Comparison of ENCODE assay signal across 9 cellular contexts in genomic region chr1:233025156-233025555, GRCh38.
A peak's percentile ranks its signal among the peaks of the same experiment; 100 is the strongest.
DNase-seq lines count a peak whose midpoint lies in the region; ATAC-seq and TF ChIP-seq lines count a peak whose summit lies in the region.
"Had no signal": no experiment of that assay in that cellular context is flagged by ENCODE, and none has a peak within 500 bp of the region (broad histone marks: within the 10 kb centered on the region; RNA-seq: fewer than 3 reads in every experiment).

No MANE protein-coding gene starts in this region.

- no peaks in the 10 kb centered on the region for H3K4me1 ChIP-seq in naive thymus-derived CD4-positive, alpha-beta T cell (ENCODE audit: control insufficient read depth in 2 of 2, insufficient read depth in 2 of 2, low read length in 2 of 2)
- no peaks in the 10 kb centered on the region for H3K4me1 ChIP-seq in CD8-positive, alpha-beta T cell (ENCODE audit: insufficient read depth, low read length)

- H3K9me3 ChIP-seq in naive thymus-derived CD4-positive, alpha-beta T cell (ENCODE audit: control insufficient read depth in 2 of 3, low read length in 3 of 3), result no peaks in the 10 kb centered on the region
- no peaks in the 10 kb centered on the region for H3K9me3 ChIP-seq in CD8-positive, alpha-beta T cell (ENCODE audit: low read length)

- no peak overlapping the region for H3K4me3 Mint-ChIP-seq in naive thymus-derived CD4-positive, alpha-beta T cell
- H3K4me3 Mint-ChIP-seq in CD8-positive, alpha-beta T cell, result no peak overlapping the region
- H3K4me3 Mint-ChIP-seq: activated naive CD8-positive, alpha-beta T cell treated with anti-CD3 and anti-CD28 coated beads, Interleukin-2, amount 10 ng/mL, durations not matched to agents 7 days and 5 days had no signal

- TF ChIP-seq CTCF in CD8-positive, alpha-beta T cell (IDR thresholded peaks at IDR 0.05), result no peak

- intact Hi-C loops in naive thymus-derived CD4-positive, alpha-beta T cell (cut with micrococcal nuclease), result loop anchor here (1.0 to 10.0 kb wide), 3 partner anchors 100 to 390 kb away; no protein-coding TSS in a partner anchor
- intact Hi-C loops in CD8-positive, alpha-beta T cell (cut with DNase I, micrococcal nuclease), result loop anchor here in 1 of 2 experiments (2.0 kb wide), 1 partner anchor 390 kb away; no protein-coding TSS in a partner anchor

- H3K27me3 ChIP-seq in naive thymus-derived CD4-positive, alpha-beta T cell (ENCODE audit: control insufficient read depth in 2 of 2, insufficient read depth in 2 of 2, low read length in 2 of 2), result no peaks in the 10 kb centered on the region
- H3K27me3 ChIP-seq in CD8-positive, alpha-beta T cell (ENCODE audit: insufficient read depth, low read length), result no peaks in the 10 kb centered on the region

- no peak overlapping the region for H3K27ac ChIP-seq in naive thymus-derived CD4-positive, alpha-beta T cell (ENCODE audit: low read depth, low read length)
- no peak overlapping the region for H3K27ac ChIP-seq in CD8-positive, alpha-beta T cell (ENCODE audit: low read depth, low read length)

- peak; percentile 5 for DNase-seq in stimulated activated CD4-positive, alpha-beta T cell treated with anti-CD3 and anti-CD28 coated beads, Interleukin-4, amount 100 ng/mL, for 24 hours
- DNase-seq in stimulated activated CD4-positive, alpha-beta T cell treated with anti-CD3 and anti-CD28 coated beads, Interleukin-1b, Interleukin-23, amount 100 ng/mL, for 48 hours, result no peak
- DNase-seq in NCI-H82 (lab: John Stamatoyannopoulos, UW), result peak; percentile 60
- peak; percentile 22 to 58 for DNase-seq in dermis microvascular lymphatic vessel endothelial cell (ENCODE audit: low read depth in 2 of 2)
- DNase-seq in naive thymus-derived CD4-positive, alpha-beta T cell, result peak in 4 of 9 donors; percentile 8 to 36 (median 17)
- no peak for DNase-seq in CD8-positive, alpha-beta T cell
- DNase-seq in NCI-H187 treated with DMSO at 0.1 percent for 48 hours (lab: John Stamatoyannopoulos, UW), result no peak
- DNase-seq: activated naive CD8-positive, alpha-beta T cell treated with anti-CD3 and anti-CD28 coated beads, Interleukin-2, amount 10 ng/mL, durations not matched to agents 7 days and 5 days had no signal

- no peak overlapping the region for H3K27ac Mint-ChIP-seq in naive thymus-derived CD4-positive, alpha-beta T cell
- H3K27ac Mint-ChIP-seq in CD8-positive, alpha-beta T cell, result no peak overlapping the region
- H3K27ac Mint-ChIP-seq: activated naive CD8-positive, alpha-beta T cell treated with anti-CD3 and anti-CD28 coated beads, Interleukin-2, amount 10 ng/mL, durations not matched to agents 7 days and 5 days had no signal

- peaks cover 0 to 5% (median 0%) of the 10 kb centered on the region in 3 experiments for H3K36me3 ChIP-seq in naive thymus-derived CD4-positive, alpha-beta T cell (ENCODE audit: control insufficient read depth in 2 of 3, insufficient read depth in 3 of 3, low read length in 3 of 3)
- no peaks in the 10 kb centered on the region for H3K36me3 ChIP-seq in CD8-positive, alpha-beta T cell (ENCODE audit: insufficient read depth, low read length)

- ATAC-seq in naive thymus-derived CD4-positive, alpha-beta T cell, result peak; percentile 24
- no peak for ATAC-seq in CD8-positive, alpha-beta T cell
- no peak for ATAC-seq in GM19397 (IDR thresholded peaks at IDR 0.05; ENCODE audit: unreplicated experiment)

- no peak overlapping the region for H3K4me3 ChIP-seq in naive thymus-derived CD4-positive, alpha-beta T cell (ENCODE audit: low read length)
- H3K4me3 ChIP-seq in CD8-positive, alpha-beta T cell (ENCODE audit: low read depth, low read length), result no peak overlapping the region

- peaks cover 0 to 6% (median 0%) of the 10 kb centered on the region in 7 donors for H3K4me1 Mint-ChIP-seq in naive thymus-derived CD4-positive, alpha-beta T cell
- no peaks in the 10 kb centered on the region for H3K4me1 Mint-ChIP-seq in CD8-positive, alpha-beta T cell (ENCODE audit: low read depth)

- CTCF ChIA-PET in naive thymus-derived CD4-positive, alpha-beta T cell (lab: Charles Lee), result interaction anchor here (0.7 to 1.0 kb wide), 2 partner anchors 388 to 1268 kb away, joined by 3 to 4 read pairs; no protein-coding TSS in a partner anchor
- CTCF ChIA-PET in CD8-positive, alpha-beta T cell (lab: Charles Lee), result interaction anchor here (0.8 to 1.5 kb wide), 2 partner anchors 10 to 390 kb away, joined by 4 read pairs; no protein-coding TSS in a partner anchor

- no peaks in the 10 kb centered on the region for H3K27me3 Mint-ChIP-seq in naive thymus-derived CD4-positive, alpha-beta T cell
- no peaks in the 10 kb centered on the region for H3K27me3 Mint-ChIP-seq in CD8-positive, alpha-beta T cell (ENCODE audit: low read depth)
- H3K27me3 Mint-ChIP-seq: activated naive CD8-positive, alpha-beta T cell treated with anti-CD3 and anti-CD28 coated beads, Interleukin-2, amount 10 ng/mL, durations not matched to agents 7 days and 5 days had no signal

- H3K9me3 Mint-ChIP-seq in naive thymus-derived CD4-positive, alpha-beta T cell, result no peaks in the 10 kb centered on the region
- no peaks in the 10 kb centered on the region for H3K9me3 Mint-ChIP-seq in CD8-positive, alpha-beta T cell
- H3K9me3 Mint-ChIP-seq: activated naive CD8-positive, alpha-beta T cell treated with anti-CD3 and anti-CD28 coated beads, Interleukin-2, amount 10 ng/mL, durations not matched to agents 7 days and 5 days had no signal

- POLR2A ChIA-PET in naive thymus-derived CD4-positive, alpha-beta T cell (lab: Charles Lee), result no interaction called here
- POLR2A ChIA-PET in CD8-positive, alpha-beta T cell (lab: Charles Lee), result interaction anchor here (0.5 to 1.0 kb wide), 2 partner anchors 134 to 966 kb away, joined by 3 read pairs; no protein-coding TSS in a partner anchor

- H3K36me3 Mint-ChIP-seq in naive thymus-derived CD4-positive, alpha-beta T cell, result peaks cover 0 to 24% (median 15%) of the 10 kb centered on the region in 5 donors
- H3K36me3 Mint-ChIP-seq in CD8-positive, alpha-beta T cell, result peaks cover 26% of the 10 kb centered on the region

Comparison
In these comparisons a context has a peak if more than half of its experiments do, and no peak if none do; other contexts are left out.
1. DNase-seq: peak in stimulated activated CD4-positive, alpha-beta T cell treated with anti-CD3 and anti-CD28 coated beads, Interleukin-4, amount 100 ng/mL, for 24 hours (single experiment), NCI-H82 (single experiment) and dermis microvascular lymphatic vessel endothelial cell (2 of 2); none in stimulated activated CD4-positive, alpha-beta T cell treated with anti-CD3 and anti-CD28 coated beads, Interleukin-1b, Interleukin-23, amount 100 ng/mL, for 48 hours (single experiment), CD8-positive, alpha-beta T cell (0 of 7) and NCI-H187 treated with DMSO at 0.1 percent for 48 hours (single experiment).